9 cellular contexts compared by ENCODE assay signal in genomic region chr9:23820731-23821399, GRCh38. TPM values are rescaled to one million over a fixed set of nuclear protein-coding genes. Genes with fewer than 3 reads are reported as not detected.
DNase-seq lines count a peak whose midpoint lies in the region; TF ChIP-seq lines count a peak whose summit lies in the region.
"Had no signal": no experiment of that assay in that cellular context is flagged by ENCODE, and none has a peak within 500 bp of the region (broad histone marks: within the 10 kb centered on the region; RNA-seq: fewer than 3 reads in every experiment).

No MANE protein-coding gene starts in this region.

- peaks cover 16% of the 10 kb centered on the region for H3K4me1 Mint-ChIP-seq in nephron progenitor cell

- TF ChIP-seq POLR2A in uterus (IDR thresholded peaks at IDR 0.05) = no peak

- H3K27ac ChIP-seq in left ventricle myocardium inferior (replicated peaks) (no peak overlapping the region), uterus (no peak overlapping the region)

- H3K36me3 Mint-ChIP-seq in nephron progenitor cell (ENCODE audit: low read depth) = no peaks in the 10 kb centered on the region

- H3K4me1 ChIP-seq in left ventricle myocardium inferior (peaks cover 39% of the 10 kb centered on the region), uterus (peaks cover 6 to 11% of the 10 kb centered on the region in 2 donors)

- peaks cover 95% of the 10 kb centered on the region for H3K27me3 ChIP-seq in left ventricle myocardium inferior (ENCODE audit: low read depth)
- peaks cover 14 to 28% of the 10 kb centered on the region in 2 donors for H3K27me3 ChIP-seq in uterus

- H3K9me3 Mint-ChIP-seq in nephron progenitor cell = no peaks in the 10 kb centered on the region

- H3K4me3 Mint-ChIP-seq in nephron progenitor cell = peak overlapping the region; percentile 85

- H3K36me3 ChIP-seq in left ventricle myocardium inferior (no peaks in the 10 kb centered on the region), uterus (no peaks in the 10 kb centered on the region)

- no peaks in the 10 kb centered on the region for H3K9me3 ChIP-seq in left ventricle myocardium inferior (replicated peaks)
- H3K9me3 ChIP-seq in uterus = no peaks in the 10 kb centered on the region

- intact Hi-C loops in left ventricle myocardium inferior (cut with micrococcal nuclease) = no loop called here
- intact Hi-C loops in cardiac septum (cut with DNase I) = no loop called here
- intact Hi-C loops in uterus (cut with DNase I; ENCODE audit: low total_unique reads) = no loop called here

- no peak overlapping the region for H3K27ac Mint-ChIP-seq in nephron progenitor cell

- TF ChIP-seq CTCF in left ventricle myocardium inferior (IDR thresholded peaks at IDR 0.05; ENCODE audit: borderline replicate concordance) (no peak), nephron progenitor cell (IDR thresholded peaks at IDR 0.05) (no peak), uterus (IDR thresholded peaks at IDR 0.05) (no peak)

- peaks cover 41% of the 10 kb centered on the region for H3K27me3 Mint-ChIP-seq in nephron progenitor cell (ENCODE audit: low read depth, poor library complexity)

- DNase-seq in left ventricle myocardium inferior (no peak), cardiac septum (ENCODE audit: low spot score) (no peak), ecto neural progenitor cell (ENCODE audit: low spot score) (peak; percentile 69), nephron progenitor cell (peak; percentile 53), uterus (no peak), midbrain (lab: John Stamatoyannopoulos, UW) (no peak), activated T-cell treated with anti-CD3 and anti-CD28 coated beads for 4 hours (no peak), OCI-M2 (lab: John Stamatoyannopoulos, UW; ENCODE audit: unreplicated experiment) (no peak)
- DNase-seq: stimulated activated CD4-positive, alpha-beta T cell treated with anti-CD3 and anti-CD28 coated beads, Interleukin-12 subunit alpha, Interleukin-12 subunit beta, amount 100 ng/mL, for 4 hours had no signal

- H3K4me3 ChIP-seq in left ventricle myocardium inferior (peak overlapping the region; percentile 65), uterus (peak overlapping the region; percentile 2 to 26)

RNA-seq across cellular contexts. Expression of gene ELAVL2, which starts 5.2 kb away (rescaled TPM):
- 0.08 TPM for total RNA-seq in left ventricle myocardium inferior
- total RNA-seq in cardiac septum = 0.32 TPM
- total RNA-seq in uterus = 1 to 10 TPM in 1 of 4 donors, under 1 TPM in 1, not detected in 2; 0.15 to 4.4 TPM

Comparison
In these comparisons a context has a peak if more than half of its experiments do, and no peak if none do; other contexts are left out.
1. DNase-seq: peak in ecto neural progenitor cell (single experiment) and nephron progenitor cell (single experiment); none in left ventricle myocardium inferior (single experiment), cardiac septum (single experiment), uterus (0 of 2), midbrain (single experiment), activated T-cell treated with anti-CD3 and anti-CD28 coated beads for 4 hours (single experiment) and OCI-M2 (single experiment).